8 cellular contexts compared by ENCODE assay signal in genomic region chr7:4738711-4739527, GRCh38. TPM values are rescaled to one million over a fixed set of nuclear protein-coding genes. Genes with fewer than 3 reads are reported as not detected.
DNase-seq lines count a peak whose midpoint lies in the region; ATAC-seq, FAIRE-seq and TF ChIP-seq lines count a peak whose summit lies in the region.

No MANE protein-coding gene starts in this region.

- H3K4me3 ChIP-seq in BLaER1 = no peak overlapping the region
- 0 out of 2 replicates have a peak overlapping the region, but pooled peaks have one; percentile 19 for H3K4me3 ChIP-seq in HUES64 (ENCODE audit: low read length)

- peaks cover 36% of the 10 kb centered on the region for H3K36me3 Mint-ChIP-seq in nephron progenitor cell (ENCODE audit: low read depth)

- peak overlapping the region; percentile 39 for H3K9ac ChIP-seq in BLaER1
- peak overlapping the region; percentile 32; the same call in 1 of the 2 replicates for H3K9ac ChIP-seq in HUES64 (ENCODE audit: low read depth, low read length)

- H3K27me3 ChIP-seq in BLaER1 (no peaks in the 10 kb centered on the region), HUES64 (ENCODE audit: insufficient read depth, low read length) (peaks cover 45% of the 10 kb centered on the region)

- TF ChIP-seq POLR2A in erythroblast (IDR thresholded peaks at IDR 0.05; ENCODE audit: low read length) (no peak), GM12892 (IDR thresholded peaks at IDR 0.05; ENCODE audit: low read depth, low read length) (no peak)

- 13% methylated on average over 23 of the region's 23 CpGs for WGBS in HUES64

- no peaks in the 10 kb centered on the region for H3K9me3 Mint-ChIP-seq in nephron progenitor cell

- ATAC-seq in GM18870 (IDR thresholded peaks at IDR 0.05; ENCODE audit: unreplicated experiment) = no peak

- FAIRE-seq in GM12892 (lab: Jason Lieb, UNC) (no peak), GM19239 (lab: Jason Lieb, UNC) (no peak)

- peak overlapping the region; percentile 35 for H3K4me3 Mint-ChIP-seq in nephron progenitor cell

- H3K27ac ChIP-seq in BLaER1 (peak overlapping the region; percentile 68), HUES64 (ENCODE audit: low read depth, low read length) (peak overlapping the region; percentile 70; the same call in 1 of the 2 replicates)

- H3K9me3 ChIP-seq in BLaER1 (no peaks in the 10 kb centered on the region), HUES64 (ENCODE audit: insufficient read depth, low read depth, low read length) (no peaks in the 10 kb centered on the region)

- peaks cover 89% of the 10 kb centered on the region for H3K4me1 Mint-ChIP-seq in nephron progenitor cell

- peaks cover 100% of the 10 kb centered on the region for H4K20me1 ChIP-seq in BLaER1

- H3K4me1 ChIP-seq in BLaER1 = peaks cover 75% of the 10 kb centered on the region
- peaks cover 20% of the 10 kb centered on the region for H3K4me1 ChIP-seq in HUES64 (ENCODE audit: insufficient read depth, low read length)

- no peak for TF ChIP-seq CTCF in nephron progenitor cell (IDR thresholded peaks at IDR 0.05)

- peaks cover 8% of the 10 kb centered on the region for H3K27me3 Mint-ChIP-seq in nephron progenitor cell (ENCODE audit: low read depth, poor library complexity)

- peak overlapping the region; percentile 71 for H3K4me2 ChIP-seq in BLaER1

- DNase-seq in activated CD4-positive, alpha-beta T cell treated with anti-CD3 and anti-CD28 coated beads for 4 hours = peak; percentile 23 to 25
- DNase-seq in erythroblast (lab: John Stamatoyannopoulos, UW) = peak; percentile 36 to 52
- DNase-seq in nephron progenitor cell = peak; percentile 25
- DNase-seq in GM12892 (ENCODE audit: insufficient read length) = no peak
- no peak for DNase-seq in GM19239 (ENCODE audit: insufficient read length, low spot score)

- peaks cover 48% of the 10 kb centered on the region for H3K36me3 ChIP-seq in BLaER1
- no peaks in the 10 kb centered on the region for H3K36me3 ChIP-seq in HUES64 (ENCODE audit: insufficient read depth, low read length)

- peak overlapping the region; percentile 97 for H3K27ac Mint-ChIP-seq in nephron progenitor cell

RNA-seq across cellular contexts. Expression of gene AP5Z1, which starts 36.5 kb away (rescaled TPM):
- 16.0 TPM for polyA plus RNA-seq in HUES64 (2013, experiment 1 of 2)
- polyA plus RNA-seq in HUES64 (2013, experiment 2 of 2) = 10.6 TPM
- 13.9 TPM for polyA plus RNA-seq in GM12892 (2012; ENCODE audit: missing spikeins)

RNA-seq across cellular contexts. Expression of gene FOXK1, which starts 56.8 kb away (rescaled TPM):
- 4.2 TPM for polyA plus RNA-seq in HUES64 (2013, experiment 1 of 2)
- 5.6 TPM for polyA plus RNA-seq in HUES64 (2013, experiment 2 of 2)
- polyA plus RNA-seq in GM12892 (2012; ENCODE audit: missing spikeins) = 7.0 TPM

Comparison
In these comparisons a context has a peak if more than half of its experiments do, and no peak if none do; other contexts are left out.
1. DNase-seq: peak in activated CD4-positive, alpha-beta T cell treated with anti-CD3 and anti-CD28 coated beads for 4 hours (2 of 2), erythroblast (2 of 2) and nephron progenitor cell (single experiment); none in GM12892 (single experiment) and GM19239 (single experiment).